Comparison of ENCODE assay signal across 24 cellular contexts in the genomic region with DNA sequence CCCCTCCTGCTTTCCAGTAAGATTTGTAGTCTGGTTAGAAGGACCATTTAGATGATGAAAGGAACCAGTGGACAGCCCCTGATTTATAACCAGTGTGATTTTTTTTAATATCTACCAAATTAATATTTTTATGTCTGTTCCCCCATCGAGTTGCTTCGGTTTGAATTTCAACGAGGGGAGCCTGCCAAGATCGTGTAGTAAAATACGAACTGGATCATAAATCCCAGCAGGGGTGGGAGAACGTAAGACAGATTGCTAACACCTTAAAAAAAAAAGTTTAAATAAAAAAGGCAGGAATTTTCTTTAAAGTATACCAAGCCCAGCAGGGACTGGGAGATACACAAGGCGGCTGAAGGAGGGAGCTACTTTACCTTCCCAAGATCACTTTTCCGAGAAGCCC.
"Had no signal": no experiment of that assay in that cellular context is flagged by ENCODE, and none has a peak within 500 bp of the region (broad histone marks: within the 10 kb centered on the region; RNA-seq: fewer than 3 reads in every experiment).

No MANE protein-coding gene starts in this region.

- H3K4me1 Mint-ChIP-seq: T-cell had no signal

- H3K27ac ChIP-seq: HL-60, KMS-11, RWPE1 had no signal

- H3K9me2 ChIP-seq: SK-N-SH had no signal

- H3K9me3 ChIP-seq: SK-N-SH had no signal

- H3K9ac ChIP-seq: KMS-11, SK-N-SH had no signal

- FAIRE-seq: HTR-8/SVneo, K562 had no signal

- H3K4me3 ChIP-seq: K562 had no signal

- H3K27ac Mint-ChIP-seq: IgD-negative memory B cell; T-cell; T-helper 1 cell treated with Interleukin-12 subunit alpha and Interleukin-12 subunit beta and Interleukin-4 antibody, amounts not matched to agents 30 μg/mL and 1 μg/mL, for 36 hours had no signal

- H3K4me3 Mint-ChIP-seq: IgD-negative memory B cell; T-cell; T-helper 1 cell treated with Interleukin-12 subunit alpha and Interleukin-12 subunit beta and Interleukin-4 antibody, amounts not matched to agents 30 μg/mL and 1 μg/mL, for 36 hours had no signal

- ATAC-seq: K562, Panc1, PC-3, T-cell had no signal

- H3K9me3 Mint-ChIP-seq: IgD-negative memory B cell; T-cell; T-helper 1 cell treated with Interleukin-12 subunit alpha and Interleukin-12 subunit beta and Interleukin-4 antibody, amounts not matched to agents 30 μg/mL and 1 μg/mL, for 36 hours had no signal

- H3K36me3 Mint-ChIP-seq: IgD-negative memory B cell, T-cell had no signal

- H3K4me2 ChIP-seq: KMS-11, SK-N-SH had no signal

- DNase-seq: Kasumi-1; MV-4-11; NCI-H1048; NCI-H1436; NCI-H187; NCI-H2029 treated with DMSO at 0.1 percent for 48 hours; NCI-H2171 treated with DMSO at 0.1 percent for 48 hours; NCI-H524; NCI-H526 treated with DMSO at 0.1 percent for 48 hours; NCI-H748 treated with DMSO at 0.1 percent for 48 hours; NK-92 treated with Interleukin-12 subunit alpha and Interleukin-12 subunit beta, amount 100 ng/mL, for 24 hours; PC-3; SHP77; SK-N-SH; SW 1271; T-cell had no signal
